ENCODE assay signal across 8 cellular contexts in genomic region chr19:15449620-15450527, GRCh38. TPM values are rescaled to one million over a fixed set of nuclear protein-coding genes. Genes with fewer than 3 reads are reported as not detected.
DNase-seq lines count a peak whose midpoint lies in the region; ATAC-seq, FAIRE-seq and TF ChIP-seq lines count a peak whose summit lies in the region.

Gene WIZ (minus strand): TSS chr19:15449956. CDS start chr19:15448307, 1,649 bp downstream.

- no peak for TF ChIP-seq RAD21 in H1 (IDR thresholded peaks at IDR 0.05 in 1 of 2, conservative IDR thresholded peaks at IDR 0.05 in 1 of 2; ENCODE audit: low read depth in 2 of 2, low read length in 2 of 2)

- H3K23ac ChIP-seq in H1 (ENCODE audit: insufficient read length) (no peak within 1 kb of the TSS), mesenchymal stem cell (ENCODE audit: low read length in 2 of 2) (no peak within 1 kb of the TSS)

- peak within 1 kb of the TSS; percentile 64 for H3K27ac Mint-ChIP-seq in Caco-2 (ENCODE audit: unreplicated experiment)

- BruUV-seq in Caco-2 (replicated peaks; lab: Mats Ljungman, UMichigan), result no TSS peak

- peaks cover 16% of the 10 kb centered on the region for H3K4me1 Mint-ChIP-seq in Caco-2 (ENCODE audit: low read depth, unreplicated experiment)

- no peaks in the 10 kb centered on the region for H3K9me3 Mint-ChIP-seq in Caco-2 (ENCODE audit: unreplicated experiment)

- H3K79me1 ChIP-seq in H1 (ENCODE audit: low read depth, low read length) (no peaks in the 10 kb centered on the region), mesenchymal stem cell (replicated peaks; ENCODE audit: low read length, poor library complexity, severe bottlenecking) (peaks cover 2% of the 10 kb centered on the region)

- H3K4me2 ChIP-seq in H1 (ENCODE audit: insufficient read depth in 1 of 2, low read depth in 2 of 2, low read length in 2 of 2) (peak within 1 kb of the TSS; percentile 78 to 88), mesenchymal stem cell (ENCODE audit: low read length, poor library complexity, severe bottlenecking) (peak within 1 kb of the TSS; percentile 99)

- H3K4me3 ChIP-seq in Caco-2 (ENCODE audit: low read depth, low read length) (peak within 1 kb of the TSS; percentile 74), H1 (ENCODE audit: extremely low read depth in 1 of 4, insufficient read depth in 2 of 4, low read depth in 3 of 4, low read length in 4 of 4) (peak within 1 kb of the TSS; percentile 43 to 93 (median 50)), mesenchymal stem cell (ENCODE audit: insufficient read depth in 1 of 2, low read depth in 1 of 2, low read length in 2 of 2) (peak within 1 kb of the TSS; percentile 75 to 77)

- no peak for TF ChIP-seq EP300 in H1 (IDR thresholded peaks at IDR 0.05; ENCODE audit: borderline replicate concordance in 1 of 2, low read depth in 2 of 2, low read length in 2 of 2)

- TF ChIP-seq CTCF in Caco-2 (IDR thresholded peaks at IDR 0.05; ENCODE audit: insufficient read depth in 1 of 2, low read depth in 1 of 2, low read length in 1 of 2, severe bottlenecking in 1 of 2, unreplicated experiment in 1 of 2) (no peak), H1 (IDR thresholded peaks at IDR 0.05; ENCODE audit: control extremely low read depth in 1 of 3, insufficient read depth in 1 of 3, low read depth in 1 of 3, low read length in 3 of 3) (no peak)

- H3K18ac ChIP-seq in H1 (ENCODE audit: extremely low read depth, low read length), result peak within 1 kb of the TSS; percentile 19
- peak within 1 kb of the TSS; percentile 80 to 90 for H3K18ac ChIP-seq in mesenchymal stem cell (ENCODE audit: low read depth in 1 of 2, low read length in 2 of 2)

- H3K27ac ChIP-seq in H1 (ENCODE audit: low read depth, low read length) (0 out of 2 replicates have a peak within 1 kb of the TSS, but pooled peaks have one; percentile 3), mesenchymal stem cell (ENCODE audit: low read length, poor library complexity, severe bottlenecking) (no peak within 1 kb of the TSS)

- H3K4me1 ChIP-seq in Caco-2, result 0 out of 2 replicates have a peak, but pooled peaks cover 7% of the 10 kb centered on the region
- H3K4me1 ChIP-seq in H1 (replicated peaks in 1 of 4; ENCODE audit: control insufficient read depth in 3 of 4, insufficient read depth in 4 of 4, low read length in 3 of 4), result peaks cover 0 to 14% (median 5%) of the 10 kb centered on the region in 4 experiments; a peak in 6 of 7 replicates
- H3K4me1 ChIP-seq in mesenchymal stem cell (ENCODE audit: control insufficient read depth, insufficient read depth, low read depth, low read length), result peaks cover 19% of the 10 kb centered on the region

- H3K14ac ChIP-seq in H1 (ENCODE audit: insufficient read length) (no peak within 1 kb of the TSS), mesenchymal stem cell (ENCODE audit: low read length in 2 of 2) (peak within 1 kb of the TSS; percentile 21 to 36)

- H2AK5ac ChIP-seq in H1 (ENCODE audit: low read depth, low read length) (peak within 1 kb of the TSS; percentile 88; the same call in 1 of the 2 replicates), mesenchymal stem cell (ENCODE audit: low read length, severe bottlenecking) (peak within 1 kb of the TSS; percentile 33)

- no peaks in the 10 kb centered on the region for H3K27me3 ChIP-seq in Caco-2 (replicated peaks; ENCODE audit: control insufficient read depth, insufficient read depth, low read length)
- H3K27me3 ChIP-seq in H1 (replicated peaks in 1 of 4; ENCODE audit: control insufficient read depth in 3 of 4, extremely low read depth in 1 of 4, insufficient read depth in 3 of 4, low read length in 3 of 4), result peaks cover 3 to 22% (median 17%) of the 10 kb centered on the region in 4 experiments; a peak in 6 of 7 replicates
- H3K27me3 ChIP-seq in mesenchymal stem cell (ENCODE audit: control insufficient read depth in 1 of 2, insufficient read depth in 1 of 2, low read length in 2 of 2), result peaks cover 5 to 16% of the 10 kb centered on the region in 2 experiments

- peak within 1 kb of the TSS; percentile 75 for H3K4me3 Mint-ChIP-seq in Caco-2 (ENCODE audit: unreplicated experiment)

- DNase-seq in Caco-2 (peak; percentile 82 to 87), H4 (ENCODE audit: low spot score) (peak; percentile 70), NCI-H510A (lab: John Stamatoyannopoulos, UW) (peak; percentile 57), H1 (ENCODE audit: low read depth in 1 of 2, low spot score in 2 of 2) (peak in 1 of 2 experiments; percentile 85), mesenchymal stem cell (peak; percentile 63)
- DNase-seq in activated CD8-positive, alpha-beta memory T cell treated with anti-CD3 and anti-CD28 coated beads for 4 hours (ENCODE audit: low read depth in 2 of 2), result peak; percentile 64 to 67
- DNase-seq in stimulated activated CD4-positive, alpha-beta T cell treated with anti-CD3 and anti-CD28 coated beads, TNF-alpha, amount 100 ng/mL, for 48 hours (ENCODE audit: low read depth in 3 of 3), result peak; percentile 63 to 77 (median 67)

- POLR2A ChIA-PET in Caco-2 (lab: Charles Lee) (no interaction called here), H1 (lab: Charles Lee; ENCODE audit: partially characterized antibody) (interaction anchor here (1.8 to 2.6 kb wide), 2 partner anchors 32 to 70 kb away, joined by 6 to 10 read pairs; partner anchors contain the start of genes AKAP8 and AKAP8L)

- no peaks in the 10 kb centered on the region for H3K9me3 ChIP-seq in Caco-2
- H3K9me3 ChIP-seq in H1 (ENCODE audit: insufficient read depth in 2 of 2, low read depth in 1 of 2, low read length in 1 of 2), result no peaks in the 10 kb centered on the region
- H3K9me3 ChIP-seq in mesenchymal stem cell (ENCODE audit: control insufficient read depth, low read length), result no peaks in the 10 kb centered on the region

- 0 out of 2 replicates have a peak within 1 kb of the TSS, but pooled peaks have one; percentile 32 for H2BK20ac ChIP-seq in H1 (ENCODE audit: low read length)

- H2AFZ ChIP-seq in H1 (ENCODE audit: low read length), result peak within 1 kb of the TSS; percentile 92
- peak within 1 kb of the TSS; percentile 80 for H2AFZ ChIP-seq in mesenchymal stem cell (ENCODE audit: low read depth, low read length)

- CTCF ChIA-PET in Caco-2 (lab: Charles Lee), result no interaction called here
- CTCF ChIA-PET in H1 (lab: Charles Lee; ENCODE audit: partially characterized antibody), result interaction anchor here (1.0 kb wide), 2 partner anchors 11 to 31 kb away, joined by 3 to 7 read pairs; partner anchors contain the start of gene AKAP8L

- H4K8ac ChIP-seq in H1 (ENCODE audit: extremely low read depth, insufficient read depth, low read length), result peak within 1 kb of the TSS; percentile 72; the same call in 1 of the 2 replicates
- peak within 1 kb of the TSS; percentile 88 for H4K8ac ChIP-seq in mesenchymal stem cell (ENCODE audit: low read length)

- no peak for TF ChIP-seq POLR2A in H1 (IDR thresholded peaks at IDR 0.05; ENCODE audit: control extremely low read depth in 1 of 2, low read depth in 2 of 2, low read length in 2 of 2)

- H3K36me3 Mint-ChIP-seq in Caco-2 (ENCODE audit: insufficient read depth, unreplicated experiment), result peaks cover 5% of the 10 kb centered on the region

- FAIRE-seq in H1 (lab: Jason Lieb, UNC), result no peak

- peaks cover 0 to 1% of the 10 kb centered on the region in 2 experiments for H4K20me1 ChIP-seq in H1 (replicated peaks in 1 of 2; ENCODE audit: control insufficient read depth in 1 of 2, insufficient read depth in 2 of 2, low read length in 2 of 2)

- H3K79me2 ChIP-seq in H1 (ENCODE audit: control insufficient read depth in 1 of 2, insufficient read depth in 2 of 2, low read length in 2 of 2), result no peaks in the 10 kb centered on the region

- peaks cover 22% of the 10 kb centered on the region; the same call in 1 of the 2 replicates for H3K23me2 ChIP-seq in H1 (ENCODE audit: low read depth, low read length)

- H2BK120ac ChIP-seq in H1 (replicated peaks; ENCODE audit: low read depth, low read length) (no peak within 1 kb of the TSS), mesenchymal stem cell (ENCODE audit: low read depth, low read length) (peak within 1 kb of the TSS; percentile 74)

- no peaks in the 10 kb centered on the region for H3K27me3 Mint-ChIP-seq in Caco-2 (ENCODE audit: insufficient read depth, unreplicated experiment)

- H3K56ac ChIP-seq in H1 (replicated peaks; ENCODE audit: insufficient read length, low read depth, low read length), result peak within 1 kb of the TSS; percentile 73

- H3K4ac ChIP-seq in H1 (replicated peaks; ENCODE audit: insufficient read length, low read depth, low read length) (no peak within 1 kb of the TSS), mesenchymal stem cell (ENCODE audit: low read depth in 1 of 2, low read length in 2 of 2) (peak within 1 kb of the TSS; percentile 30 to 47)

- H2BK5ac ChIP-seq in H1 (ENCODE audit: low read depth, low read length) (peak within 1 kb of the TSS; percentile 75; the same call in 1 of the 2 replicates), mesenchymal stem cell (ENCODE audit: low read depth, low read length, poor library complexity, severe bottlenecking) (no peak within 1 kb of the TSS)

- H3K9ac ChIP-seq in H1 (replicated peaks in 1 of 4; ENCODE audit: extremely low read depth in 1 of 4, low read depth in 3 of 4, low read length in 3 of 4), result 0 out of 7 replicates have a peak within 1 kb of the TSS, but pooled peaks of 1 of the 4 experiments have one; percentile 27
- H3K9ac ChIP-seq in mesenchymal stem cell (ENCODE audit: low read length), result peak within 1 kb of the TSS; percentile 70

- H3K36me3 ChIP-seq in Caco-2 (ENCODE audit: control insufficient read depth, insufficient read depth, low read length) (no peaks in the 10 kb centered on the region), H1 (ENCODE audit: control insufficient read depth in 2 of 4, insufficient read depth in 4 of 4, low read length in 3 of 4) (no peaks in the 10 kb centered on the region), mesenchymal stem cell (ENCODE audit: control insufficient read depth in 1 of 2, insufficient read depth in 2 of 2, low read depth in 1 of 2, low read length in 2 of 2) (peaks cover 4 to 34% of the 10 kb centered on the region in 2 experiments)

- intact Hi-C loops in Caco-2 (cut with micrococcal nuclease; ENCODE audit: unreplicated experiment), result loop anchor here (1.0 kb wide), 1 partner anchor 31 kb away; no protein-coding TSS in a partner anchor

- peak within 1 kb of the TSS; percentile 65; the same call in 1 of the 2 replicates for H2BK15ac ChIP-seq in H1 (ENCODE audit: low read length)
- H2BK15ac ChIP-seq in mesenchymal stem cell (ENCODE audit: low read depth, poor library complexity, severe bottlenecking), result peak within 1 kb of the TSS; percentile 89

- ATAC-seq in HG03378 (IDR thresholded peaks at IDR 0.05; ENCODE audit: unreplicated experiment), result no peak

- H4K91ac ChIP-seq in H1 (replicated peaks; ENCODE audit: insufficient read length, low read length), result peak within 1 kb of the TSS; percentile 54
- peak within 1 kb of the TSS; percentile 78 for H4K91ac ChIP-seq in mesenchymal stem cell (ENCODE audit: low read length)

- H2BK12ac ChIP-seq in H1 (ENCODE audit: low read depth, low read length), result peak within 1 kb of the TSS; percentile 81; the same call in 1 of the 2 replicates
- H2BK12ac ChIP-seq in mesenchymal stem cell (ENCODE audit: low read length in 2 of 2), result no peak within 1 kb of the TSS

- WGBS in H1 (ENCODE audit: extremely low coverage in 1 of 2, insufficient coverage in 1 of 2, insufficient read length in 1 of 2, insufficient replicate concordance in 2 of 2, low coverage in 1 of 2, low lambda C conversion rate in 2 of 2, missing lambda C conversion rate in 1 of 2), 2 experiments, result 7% methylated on average over 6 of the region's 77 CpGs; no CpG with 5 or more reads in 1 of the 2 experiments
- 3% methylated on average over 3 of the region's 77 CpGs for WGBS in mesenchymal stem cell

- H4K5ac ChIP-seq in H1 (ENCODE audit: insufficient read length, low read depth, low read length), result no peak within 1 kb of the TSS

RNA-seq across cellular contexts. Expression of gene WIZ, which starts in this region (rescaled TPM):
- total RNA-seq in Caco-2 (2022), result 37.5 and 38.6 TPM in 2 replicates
- total RNA-seq in H4 (2014; rRNA removed; shearing (Covaris generic)), result 7.2 and 7.4 TPM in 2 replicates
- 33.2 and 34.4 TPM in 2 replicates for total RNA-seq in H1 (2021; fragmentation: NEBNext Ultra II Directional; extraction: Animal tissue kit (Norgen Biotek cat#: 25700))
- 12.5 and 22.7 TPM in 2 replicates for polyA plus RNA-seq in H1 (2011; rRNA removed)
- 11.9 TPM for polyA plus RNA-seq in H1 (2011; cell fraction: cytosol; rRNA removed)
- polyA plus RNA-seq in H1 (2011; cell fraction: nucleus; rRNA removed), result 33.7 TPM
- polyA plus RNA-seq in H1 (2012, experiment 1 of 2), result 19.0 to 28.5 TPM (median 25.3 TPM) in 4 replicates
- 19.5 TPM for polyA plus RNA-seq in H1 (2012, experiment 2 of 2)
- 21.0 TPM for polyA plus RNA-seq in H1 (2013, experiment 1 of 2)
- polyA plus RNA-seq in H1 (2013, experiment 2 of 2), result 20.8 TPM
- 4.1 and 4.7 TPM in 2 replicates for polyA minus RNA-seq in H1 (2011; rRNA and poly(A)+ RNA removed)
- polyA minus RNA-seq in H1 (2011; cell fraction: cytosol; rRNA and poly(A)+ RNA removed), result 16.7 TPM
- 12.7 TPM for polyA minus RNA-seq in H1 (2011; cell fraction: nucleus; rRNA and poly(A)+ RNA removed)
- polyA plus RNA-seq in mesenchymal stem cell (2013, experiment 1 of 2), result 35.6 TPM
- polyA plus RNA-seq in mesenchymal stem cell (2013, experiment 2 of 2), result 34.6 TPM
